15 cellular contexts compared by ENCODE assay signal in the genomic region with DNA sequence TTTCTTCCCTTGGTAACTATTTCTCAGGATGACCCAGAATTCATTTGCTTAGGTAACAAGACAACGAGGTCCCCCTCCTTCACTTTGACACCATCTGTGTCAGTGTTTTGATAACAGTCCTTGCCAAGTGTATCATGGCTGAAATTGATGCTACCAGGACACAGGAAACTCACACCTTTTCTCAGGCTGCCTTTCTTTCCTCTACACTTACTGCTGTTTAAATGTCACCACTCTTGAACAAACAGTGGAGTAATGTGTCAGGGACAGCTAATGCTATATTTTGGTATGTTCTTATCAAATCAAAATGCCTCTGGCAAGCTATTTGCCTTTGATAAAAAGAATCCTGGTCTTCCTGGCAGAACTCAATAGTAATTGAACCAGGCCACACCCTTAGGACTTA.
A peak's percentile ranks its signal among the peaks of the same experiment; 100 is the strongest.
DNase-seq lines count a peak whose midpoint lies in the region; ATAC-seq and TF ChIP-seq lines count a peak whose summit lies in the region.
"Had no signal": no experiment of that assay in that cellular context is flagged by ENCODE, and none has a peak within 500 bp of the region (broad histone marks: within the 10 kb centered on the region; RNA-seq: fewer than 3 reads in every experiment).

No MANE protein-coding gene starts in this region.

- H4K91ac ChIP-seq in mesenchymal stem cell (ENCODE audit: low read length): no peak overlapping the region

- H3K4me2 ChIP-seq in PC-3 (ENCODE audit: low read length) (no peak overlapping the region), mesenchymal stem cell (ENCODE audit: low read length, poor library complexity, severe bottlenecking) (no peak overlapping the region)
- H3K4me2 ChIP-seq: BLaER1 treated with 17β-estradiol and CSF1 and Interleukin-3, amounts not matched to agents 10 nM and 100 nM had no signal

- peak overlapping the region in 1 of 2 experiments; percentile 55 for H3K4ac ChIP-seq in mesenchymal stem cell (ENCODE audit: low read depth in 1 of 2, low read length in 2 of 2)

- H3K4me1 Mint-ChIP-seq in activated CD4-positive, alpha-beta memory T cell treated with anti-CD3 and anti-CD28 coated beads, Interleukin-2, amount 10 ng/mL, durations not matched to agents 7 days and 5 days: no peaks in the 10 kb centered on the region

- H3K4me3 ChIP-seq in heart right ventricle (no peak overlapping the region), PC-3 (ENCODE audit: low read length) (no peak overlapping the region), mesenchymal stem cell (ENCODE audit: insufficient read depth in 1 of 2, low read depth in 1 of 2, low read length in 2 of 2) (no peak overlapping the region)
- H3K4me3 ChIP-seq: BLaER1 treated with 17β-estradiol and CSF1 and Interleukin-3, amounts not matched to agents 10 nM and 100 nM; HAP-1; K562 had no signal

- peak; percentile 59 to 86 for ATAC-seq in left cardiac atrium
- no peak for ATAC-seq in heart right ventricle
- peak; percentile 13; the same call in 1 of the 2 replicates for ATAC-seq in PC-3
- no peak for ATAC-seq in HG03097 (IDR thresholded peaks at IDR 0.05; ENCODE audit: low FRiP score, unreplicated experiment)
- no peak for ATAC-seq in HG02642 (IDR thresholded peaks at IDR 0.05; ENCODE audit: poor library complexity, unreplicated experiment)
- ATAC-seq: K562 had no signal

- H3K18ac ChIP-seq in mesenchymal stem cell (ENCODE audit: low read depth in 1 of 2, low read length in 2 of 2): no peak overlapping the region

- H3K27me3 ChIP-seq in heart right ventricle (no peaks in the 10 kb centered on the region), PC-3 (ENCODE audit: low read length) (peaks cover 83% of the 10 kb centered on the region), mesenchymal stem cell (ENCODE audit: control insufficient read depth in 1 of 2, insufficient read depth in 1 of 2, low read length in 2 of 2) (peaks cover 0 to 13% of the 10 kb centered on the region in 2 experiments)

- no peaks in the 10 kb centered on the region for H3K27me3 Mint-ChIP-seq in activated CD4-positive, alpha-beta memory T cell treated with anti-CD3 and anti-CD28 coated beads, Interleukin-2, amount 10 ng/mL, durations not matched to agents 7 days and 5 days
- H3K27me3 Mint-ChIP-seq: CD4-positive, CD25-positive, alpha-beta regulatory T cell had no signal

- H2BK12ac ChIP-seq in mesenchymal stem cell (ENCODE audit: low read length in 2 of 2): peak overlapping the region; percentile 28 to 75

- no peak overlapping the region for H4K8ac ChIP-seq in mesenchymal stem cell (ENCODE audit: low read length)

- H3K9me3 Mint-ChIP-seq in activated CD4-positive, alpha-beta memory T cell treated with anti-CD3 and anti-CD28 coated beads, Interleukin-2, amount 10 ng/mL, durations not matched to agents 7 days and 5 days: no peaks in the 10 kb centered on the region

- H3K14ac ChIP-seq in mesenchymal stem cell (ENCODE audit: low read length in 2 of 2): no peak overlapping the region

- CTCF ChIA-PET in PC-3 (lab: Charles Lee): no interaction called here
- CTCF ChIA-PET in activated CD4-positive, alpha-beta memory T cell treated with anti-CD3 and anti-CD28 coated beads, Interleukin-2, amount 10 ng/mL, durations not matched to agents 7 days and 5 days (lab: Charles Lee): no interaction called here

- intact Hi-C loops in left cardiac atrium (cut with DNase I) (loop anchor here in 1 of 2 donors (10.0 kb wide), 1 partner anchor 181 kb away; no protein-coding TSS in a partner anchor), heart right ventricle (cut with DNase I) (no loop called here), PC-3 (cut with micrococcal nuclease) (no loop called here)

- 35 to 41% methylated on average over 1 of the region's 1 CpG for WGBS in heart right ventricle, 2 donors
- WGBS in mesenchymal stem cell: 17% methylated on average over 1 of the region's 1 CpG

- H3K4me3 Mint-ChIP-seq in activated CD4-positive, alpha-beta memory T cell treated with anti-CD3 and anti-CD28 coated beads, Interleukin-2, amount 10 ng/mL, durations not matched to agents 7 days and 5 days: no peak overlapping the region
- H3K4me3 Mint-ChIP-seq: CD4-positive, CD25-positive, alpha-beta regulatory T cell had no signal

- no peaks in the 10 kb centered on the region for H3K79me1 ChIP-seq in mesenchymal stem cell (replicated peaks; ENCODE audit: low read length, poor library complexity, severe bottlenecking)

- H3K36me3 ChIP-seq in heart right ventricle (no peaks in the 10 kb centered on the region), PC-3 (ENCODE audit: low read depth, low read length) (no peaks in the 10 kb centered on the region), mesenchymal stem cell (ENCODE audit: control insufficient read depth in 1 of 2, insufficient read depth in 2 of 2, low read depth in 1 of 2, low read length in 2 of 2) (no peaks in the 10 kb centered on the region)
- H3K36me3 ChIP-seq: BLaER1 treated with 17β-estradiol and CSF1 and Interleukin-3, amounts not matched to agents 10 nM and 100 nM; HAP-1 had no signal

- POLR2A ChIA-PET in PC-3 (lab: Charles Lee; ENCODE audit: unreplicated experiment): no interaction called here
- POLR2A ChIA-PET in activated CD4-positive, alpha-beta memory T cell treated with anti-CD3 and anti-CD28 coated beads, Interleukin-2, amount 10 ng/mL, durations not matched to agents 7 days and 5 days (lab: Charles Lee): no interaction called here

- H3K9ac ChIP-seq in PC-3 (ENCODE audit: low read length) (no peak overlapping the region), mesenchymal stem cell (ENCODE audit: low read length) (no peak overlapping the region)
- H3K9ac ChIP-seq: BLaER1 treated with 17β-estradiol and CSF1 and Interleukin-3, amounts not matched to agents 10 nM and 100 nM had no signal

- H4K20me1 ChIP-seq in PC-3 (ENCODE audit: low read length): no peaks in the 10 kb centered on the region
- H4K20me1 ChIP-seq: BLaER1 treated with 17β-estradiol and CSF1 and Interleukin-3, amounts not matched to agents 10 nM and 100 nM had no signal

- no peak overlapping the region for H3K23ac ChIP-seq in mesenchymal stem cell (ENCODE audit: low read length in 2 of 2)

- H3K36me3 Mint-ChIP-seq in activated CD4-positive, alpha-beta memory T cell treated with anti-CD3 and anti-CD28 coated beads, Interleukin-2, amount 10 ng/mL, durations not matched to agents 7 days and 5 days (ENCODE audit: low read depth): no peaks in the 10 kb centered on the region
- H3K36me3 Mint-ChIP-seq: CD4-positive, CD25-positive, alpha-beta regulatory T cell had no signal

- no peaks in the 10 kb centered on the region for H3F3A ChIP-seq in PC-3 (ENCODE audit: low read length, unreplicated experiment)

- no peak overlapping the region for H2AK5ac ChIP-seq in mesenchymal stem cell (ENCODE audit: low read length, severe bottlenecking)

- H3K27ac ChIP-seq in heart right ventricle (no peak overlapping the region), PC-3 (ENCODE audit: low read length) (no peak overlapping the region), mesenchymal stem cell (ENCODE audit: low read length, poor library complexity, severe bottlenecking) (no peak overlapping the region)
- H3K27ac ChIP-seq: BLaER1 treated with 17β-estradiol and CSF1 and Interleukin-3, amounts not matched to agents 10 nM and 100 nM; HL-60 had no signal

- H3K79me2 ChIP-seq in PC-3 (ENCODE audit: low read length): no peaks in the 10 kb centered on the region

- no peak overlapping the region for H2AFZ ChIP-seq in PC-3 (ENCODE audit: low read length)
- no peak overlapping the region for H2AFZ ChIP-seq in mesenchymal stem cell (ENCODE audit: low read depth, low read length)

- DNase-seq in left cardiac atrium (no peak), heart right ventricle (no peak), PC-3 (no peak), mesenchymal stem cell (no peak)
- no peak for DNase-seq in activated CD4-positive, alpha-beta memory T cell treated with anti-CD3 and anti-CD28 coated beads, Interleukin-2, amount 10 ng/mL, durations not matched to agents 7 days and 5 days
- DNase-seq: ACHN; CD4-positive, CD25-positive, alpha-beta regulatory T cell; DMS79; GOT3 had no signal

- no peaks in the 10 kb centered on the region for H3K9me2 ChIP-seq in PC-3 (replicated peaks; ENCODE audit: low read length)

- no TSS peak for BruUV-seq in PC-3 (replicated peaks; lab: Mats Ljungman, UMichigan)

- H2BK5ac ChIP-seq in mesenchymal stem cell (ENCODE audit: low read depth, low read length, poor library complexity, severe bottlenecking): no peak overlapping the region

- H2BK15ac ChIP-seq in mesenchymal stem cell (ENCODE audit: low read depth, poor library complexity, severe bottlenecking): no peak overlapping the region

- H3K9me3 ChIP-seq in heart right ventricle: no peaks in the 10 kb centered on the region
- no peaks in the 10 kb centered on the region for H3K9me3 ChIP-seq in PC-3 (ENCODE audit: low read length)
- H3K9me3 ChIP-seq in mesenchymal stem cell (ENCODE audit: control insufficient read depth, low read length): no peaks in the 10 kb centered on the region
- H3K9me3 ChIP-seq: BLaER1 treated with 17β-estradiol and CSF1 and Interleukin-3, amounts not matched to agents 10 nM and 100 nM; HAP-1 had no signal

- H2BK120ac ChIP-seq in mesenchymal stem cell (ENCODE audit: low read depth, low read length): no peak overlapping the region

- TF ChIP-seq CTCF in heart right ventricle (IDR thresholded peaks at IDR 0.05) (no peak), PC-3 (conservative IDR thresholded peaks at IDR 0.05; ENCODE audit: low read depth, low read length) (no peak)

- H3K27ac Mint-ChIP-seq in activated CD4-positive, alpha-beta memory T cell treated with anti-CD3 and anti-CD28 coated beads, Interleukin-2, amount 10 ng/mL, durations not matched to agents 7 days and 5 days: no peak overlapping the region
- H3K27ac Mint-ChIP-seq: CD4-positive, CD25-positive, alpha-beta regulatory T cell had no signal

- peaks cover 0 to 18% (median 0%) of the 10 kb centered on the region in 9 donors for H3K4me1 ChIP-seq in heart right ventricle
- H3K4me1 ChIP-seq in PC-3 (ENCODE audit: insufficient read depth, low read length): no peaks in the 10 kb centered on the region
- no peaks in the 10 kb centered on the region for H3K4me1 ChIP-seq in mesenchymal stem cell (ENCODE audit: control insufficient read depth, insufficient read depth, low read depth, low read length)
- H3K4me1 ChIP-seq: HAP-1 had no signal

Comparison
In these comparisons a context has a peak if more than half of its experiments do, and no peak if none do; other contexts are left out.
1. ATAC-seq: peak in left cardiac atrium (2 of 2) and PC-3 (single experiment); none in heart right ventricle (0 of 8), HG03097 (single experiment) and HG02642 (single experiment).